36 cellular contexts compared by ENCODE assay signal in genomic region chr3:9218514-9218846, GRCh38.
"Had no signal": no experiment of that assay in that cellular context is flagged by ENCODE, and none has a peak within 500 bp of the region (broad histone marks: within the 10 kb centered on the region; RNA-seq: fewer than 3 reads in every experiment).

No MANE protein-coding gene starts in this region.

- H3K9me3 ChIP-seq: adrenal gland, body of pancreas had no signal

- H3K4me1 ChIP-seq: body of pancreas had no signal

- H3K36me3 Mint-ChIP-seq: activated CD4-positive, alpha-beta memory T cell treated with anti-CD3 and anti-CD28 coated beads for 36 hours; activated naive CD4-positive, alpha-beta T cell treated with anti-CD3 and anti-CD28 coated beads, Interleukin-2, amount 50 U/mL, for 72 hours; activated naive CD8-positive, alpha-beta T cell treated with anti-CD3 and anti-CD28 coated beads for 36 hours had no signal

- H3K9me3 Mint-ChIP-seq: activated B cell treated with CpG ODN at 0.5 μM for 24 hours; activated CD4-positive, alpha-beta memory T cell treated with anti-CD3 and anti-CD28 coated beads for 36 hours; activated CD4-positive, alpha-beta T cell treated with anti-CD3 and anti-CD28 coated beads, Interleukin-2, amount 10 ng/mL, durations not matched to agents 24 days and 14 days; activated CD8-positive, alpha-beta T cell treated with anti-CD3 and anti-CD28 coated beads for 36 hours; activated naive CD4-positive, alpha-beta T cell treated with anti-CD3 and anti-CD28 coated beads for 36 hours; activated naive CD4-positive, alpha-beta T cell treated with anti-CD3 and anti-CD28 coated beads, Interleukin-2, amount 50 U/mL, for 72 hours; activated naive CD8-positive, alpha-beta T cell treated with anti-CD3 and anti-CD28 coated beads for 36 hours; activated T-cell treated with anti-CD3 and anti-CD28 coated beads, Interleukin-2, amount 50 U/mL, for 4 hours; activated T-cell treated with anti-CD3 and anti-CD28 coated beads, Interleukin-2, amount 50 U/mL, for 72 hours; activated T-helper 1 cell treated with anti-CD3 and anti-CD28 coated beads, Interleukin-12 subunit alpha, Interleukin-12 subunit beta, Interleukin-2, Interleukin-4 antibody, amounts not matched to agents 30 ng/mL and 10 ng/mL and 1 ng/mL, durations not matched to agents 14 hours and 24 hours and 36 hours; activated T-helper 17 cell treated with anti-CD3 and anti-CD28 coated beads, Interleukin-2, amount 50 U/mL, for 72 hours; central memory CD8-positive, alpha-beta T cell; T-helper 1 cell treated with Interleukin-12 subunit alpha and Interleukin-12 subunit beta and Interleukin-4 antibody, amounts not matched to agents 30 μg/mL and 1 μg/mL, for 36 hours; T-helper 2 cell treated with Interferon-gamma antibody and Interleukin-4, amounts not matched to agents 5 μg/mL and 100 μg/mL, for 36 hours had no signal

- DNase-seq: activated B cell treated with CpG ODN at 0.5 μM for 24 hours; activated CD4-positive, alpha-beta memory T cell treated with anti-CD3 and anti-CD28 coated beads for 36 hours; activated CD4-positive, alpha-beta T cell treated with anti-CD3 and anti-CD28 coated beads for 4 hours; activated CD4-positive, alpha-beta T cell treated with anti-CD3 and anti-CD28 coated beads, Interleukin-2, amount 10 ng/mL, durations not matched to agents 24 days and 14 days; activated CD4-positive, alpha-beta T cell treated with anti-CD3 and anti-CD28 coated beads, Interleukin-2, amount 50 U/mL, for 1 hour; activated CD4-positive, alpha-beta T cell treated with anti-CD3 and anti-CD28 coated beads, Interleukin-2, amount 50 U/mL, for 4 hours; activated CD4-positive, CD25-positive, alpha-beta regulatory T cell treated with anti-CD3 and anti-CD28 coated beads, Interleukin-2, amount 50 U/mL, for 72 hours; activated CD8-positive, alpha-beta memory T cell treated with anti-CD3 and anti-CD28 coated beads, Interleukin-2, amount 50 U/mL, for 4 hours; activated CD8-positive, alpha-beta T cell treated with anti-CD3 and anti-CD28 coated beads for 36 hours; activated effector memory CD4-positive, alpha-beta T cell treated with anti-CD3 and anti-CD28 coated beads, Interleukin-2, amount 50 U/mL, for 16 hours; activated gamma-delta T cell treated with Interleukin-2 at 50 U/mL for 16 hours; activated naive CD4-positive, alpha-beta T cell; activated naive CD4-positive, alpha-beta T cell treated with anti-CD3 and anti-CD28 coated beads for 36 hours; activated naive CD4-positive, alpha-beta T cell treated with anti-CD3 and anti-CD28 coated beads, Interleukin-2, amount 50 U/mL, for 16 hours; activated naive CD8-positive, alpha-beta T cell treated with anti-CD3 and anti-CD28 coated beads for 36 hours; activated T-cell treated with anti-CD3 and anti-CD28 coated beads for 4 hours; activated T-cell treated with anti-CD3 and anti-CD28 coated beads, Interleukin-2, amount 50 U/mL, for 1 hour; activated T-cell treated with anti-CD3 and anti-CD28 coated beads, Interleukin-2, amount 50 U/mL, for 4 hours; activated T-cell treated with anti-CD3 and anti-CD28 coated beads, Interleukin-2, amount 50 U/mL, for 72 hours; adrenal gland; amniotic stem cell; aorta; body of pancreas; cerebellar nuclear complex; SW 1271; T-helper 1 cell; T-helper 2 cell; T-helper 9 cell had no signal

- H3K4me1 Mint-ChIP-seq: activated B cell treated with CpG ODN at 0.5 μM for 24 hours; activated naive CD8-positive, alpha-beta T cell treated with anti-CD3 and anti-CD28 coated beads for 36 hours; activated T-helper 17 cell treated with anti-CD3 and anti-CD28 coated beads, Interleukin-2, amount 50 U/mL, for 72 hours; central memory CD8-positive, alpha-beta T cell had no signal

- H3K27ac Mint-ChIP-seq: activated B cell treated with CpG ODN at 0.5 μM for 24 hours; activated CD4-positive, alpha-beta memory T cell treated with anti-CD3 and anti-CD28 coated beads for 36 hours; activated CD4-positive, alpha-beta T cell treated with anti-CD3 and anti-CD28 coated beads, Interleukin-2, amount 10 ng/mL, durations not matched to agents 24 days and 14 days; activated CD8-positive, alpha-beta T cell treated with anti-CD3 and anti-CD28 coated beads for 36 hours; activated naive CD4-positive, alpha-beta T cell treated with anti-CD3 and anti-CD28 coated beads for 36 hours; activated naive CD4-positive, alpha-beta T cell treated with anti-CD3 and anti-CD28 coated beads, Interleukin-2, amount 50 U/mL, for 72 hours; activated naive CD8-positive, alpha-beta T cell treated with anti-CD3 and anti-CD28 coated beads for 36 hours; activated T-cell treated with anti-CD3 and anti-CD28 coated beads, Interleukin-2, amount 50 U/mL, for 72 hours; activated T-helper 1 cell treated with anti-CD3 and anti-CD28 coated beads, Interleukin-12 subunit alpha, Interleukin-12 subunit beta, Interleukin-2, Interleukin-4 antibody, amounts not matched to agents 30 ng/mL and 10 ng/mL and 1 ng/mL, durations not matched to agents 14 hours and 24 hours and 36 hours; activated T-helper 17 cell treated with anti-CD3 and anti-CD28 coated beads, Interleukin-2, amount 50 U/mL, for 72 hours; T-helper 1 cell treated with Interleukin-12 subunit alpha and Interleukin-12 subunit beta and Interleukin-4 antibody, amounts not matched to agents 30 μg/mL and 1 μg/mL, for 36 hours; T-helper 2 cell treated with Interferon-gamma antibody and Interleukin-4, amounts not matched to agents 5 μg/mL and 100 μg/mL, for 36 hours had no signal

- H3K27me3 Mint-ChIP-seq: activated CD4-positive, alpha-beta memory T cell treated with anti-CD3 and anti-CD28 coated beads for 36 hours; activated CD8-positive, alpha-beta T cell treated with anti-CD3 and anti-CD28 coated beads for 36 hours; activated naive CD8-positive, alpha-beta T cell treated with anti-CD3 and anti-CD28 coated beads for 36 hours; activated T-helper 17 cell treated with anti-CD3 and anti-CD28 coated beads, Interleukin-2, amount 50 U/mL, for 72 hours; central memory CD8-positive, alpha-beta T cell had no signal

- H3K27me3 ChIP-seq: adrenal gland, body of pancreas, cardiac muscle cell had no signal

- H3K4me3 Mint-ChIP-seq: activated B cell treated with CpG ODN at 0.5 μM for 24 hours; activated CD4-positive, alpha-beta memory T cell treated with anti-CD3 and anti-CD28 coated beads for 36 hours; activated CD4-positive, alpha-beta T cell treated with anti-CD3 and anti-CD28 coated beads, Interleukin-2, amount 10 ng/mL, durations not matched to agents 24 days and 14 days; activated CD8-positive, alpha-beta T cell treated with anti-CD3 and anti-CD28 coated beads for 36 hours; activated naive CD4-positive, alpha-beta T cell treated with anti-CD3 and anti-CD28 coated beads for 36 hours; activated naive CD8-positive, alpha-beta T cell treated with anti-CD3 and anti-CD28 coated beads for 36 hours; activated T-cell treated with anti-CD3 and anti-CD28 coated beads, Interleukin-2, amount 50 U/mL, for 4 hours; activated T-cell treated with anti-CD3 and anti-CD28 coated beads, Interleukin-2, amount 50 U/mL, for 72 hours; activated T-helper 1 cell treated with anti-CD3 and anti-CD28 coated beads, Interleukin-12 subunit alpha, Interleukin-12 subunit beta, Interleukin-2, Interleukin-4 antibody, amounts not matched to agents 30 ng/mL and 10 ng/mL and 1 ng/mL, durations not matched to agents 14 hours and 24 hours and 36 hours; activated T-helper 17 cell treated with anti-CD3 and anti-CD28 coated beads, Interleukin-2, amount 50 U/mL, for 72 hours; central memory CD8-positive, alpha-beta T cell; T-helper 1 cell treated with Interleukin-12 subunit alpha and Interleukin-12 subunit beta and Interleukin-4 antibody, amounts not matched to agents 30 μg/mL and 1 μg/mL, for 36 hours; T-helper 2 cell treated with Interferon-gamma antibody and Interleukin-4, amounts not matched to agents 5 μg/mL and 100 μg/mL, for 36 hours had no signal

- ATAC-seq: activated CD8-positive, alpha-beta T cell treated with anti-CD3 and anti-CD28 coated beads for 36 hours; activated naive CD4-positive, alpha-beta T cell treated with anti-CD3 and anti-CD28 coated beads, Interleukin-2, amount 50 U/mL, for 72 hours; activated T-cell treated with anti-CD3 and anti-CD28 coated beads, Interleukin-2, amount 50 U/mL, for 4 hours; activated T-cell treated with anti-CD3 and anti-CD28 coated beads, Interleukin-2, amount 50 U/mL, for 72 hours; activated T-helper 17 cell treated with anti-CD3 and anti-CD28 coated beads, Interleukin-2, amount 50 U/mL, for 72 hours; body of pancreas had no signal

- H3K4me3 ChIP-seq: adrenal gland, body of pancreas, cardiac muscle cell had no signal

- H3K27ac ChIP-seq: adrenal gland, body of pancreas, cardiac muscle cell, VCaP had no signal

- H3K36me3 ChIP-seq: adrenal gland, cardiac muscle cell had no signal
